ENCODE assay signal across 1 cellular context in the genomic region with DNA sequence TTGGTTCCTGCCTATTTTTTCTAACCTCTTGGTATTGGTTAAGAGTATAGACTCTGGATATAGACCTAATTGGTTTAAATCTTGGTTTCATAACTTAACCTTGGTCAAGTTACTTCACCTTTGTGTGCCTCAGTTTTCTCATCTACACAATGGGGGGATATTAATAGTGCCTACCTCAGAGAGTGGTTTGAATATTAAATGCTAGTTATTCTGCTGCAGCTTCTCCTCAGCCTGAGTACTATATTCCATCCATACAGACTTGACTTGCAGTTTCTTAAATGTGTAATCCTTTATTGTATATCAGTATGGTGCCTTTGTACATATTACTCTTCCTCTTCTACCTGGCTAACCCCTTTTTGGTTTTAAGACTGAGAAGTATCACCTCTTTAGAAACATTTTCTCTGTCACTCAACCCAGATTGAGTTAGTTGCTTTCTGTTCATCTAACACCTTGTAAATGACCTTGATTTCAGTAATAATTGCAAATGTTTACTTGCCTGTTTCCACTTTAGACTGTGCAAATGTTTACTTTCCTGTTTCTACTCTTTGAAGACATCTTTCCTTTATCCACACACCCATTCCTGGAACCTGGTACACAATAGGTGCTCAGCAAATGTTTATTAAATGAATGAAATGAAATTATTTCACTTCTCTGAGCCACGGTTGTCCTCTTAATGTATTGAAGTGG.
TF ChIP-seq lines count a peak whose summit lies in the region.

No MANE protein-coding gene starts in this region.

TF ChIP-seq in HepG2, 621 proteins besides CTCF, POLR2A, EP300 and RAD21 (continued from another document and continues in another):
- TF ChIP-seq, protein P1, sequence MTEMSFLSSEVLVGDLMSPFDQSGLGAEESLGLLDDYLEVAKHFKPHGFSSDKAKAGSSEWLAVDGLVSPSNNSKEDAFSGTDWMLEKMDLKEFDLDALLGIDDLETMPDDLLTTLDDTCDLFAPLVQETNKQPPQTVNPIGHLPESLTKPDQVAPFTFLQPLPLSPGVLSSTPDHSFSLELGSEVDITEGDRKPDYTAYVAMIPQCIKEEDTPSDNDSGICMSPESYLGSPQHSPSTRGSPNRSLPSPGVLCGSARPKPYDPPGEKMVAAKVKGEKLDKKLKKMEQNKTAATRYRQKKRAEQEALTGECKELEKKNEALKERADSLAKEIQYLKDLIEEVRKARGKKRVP (CRISPR knock-in tag; IDR thresholded peaks at IDR 0.05), result peak in 1 of 2 experiments; percentile 61; a peak in 2 of 4 replicates
- TF ChIP-seq REXO4 (CRISPR knock-in tag; IDR thresholded peaks at IDR 0.05; ENCODE audit: borderline replicate concordance), result no peak
- TF ChIP-seq ZNF317 (CRISPR knock-in tag; IDR thresholded peaks at IDR 0.05), result no peak
- no peak for TF ChIP-seq CBX2 (IDR thresholded peaks at IDR 0.05; ENCODE audit: low read depth, low read length)
- no peak for TF ChIP-seq CBX2 (CRISPR knock-in tag; IDR thresholded peaks at IDR 0.05; ENCODE audit: low read depth)
- no peak for TF ChIP-seq KLF11 (CRISPR knock-in tag; IDR thresholded peaks at IDR 0.05)
- TF ChIP-seq, protein P2, sequence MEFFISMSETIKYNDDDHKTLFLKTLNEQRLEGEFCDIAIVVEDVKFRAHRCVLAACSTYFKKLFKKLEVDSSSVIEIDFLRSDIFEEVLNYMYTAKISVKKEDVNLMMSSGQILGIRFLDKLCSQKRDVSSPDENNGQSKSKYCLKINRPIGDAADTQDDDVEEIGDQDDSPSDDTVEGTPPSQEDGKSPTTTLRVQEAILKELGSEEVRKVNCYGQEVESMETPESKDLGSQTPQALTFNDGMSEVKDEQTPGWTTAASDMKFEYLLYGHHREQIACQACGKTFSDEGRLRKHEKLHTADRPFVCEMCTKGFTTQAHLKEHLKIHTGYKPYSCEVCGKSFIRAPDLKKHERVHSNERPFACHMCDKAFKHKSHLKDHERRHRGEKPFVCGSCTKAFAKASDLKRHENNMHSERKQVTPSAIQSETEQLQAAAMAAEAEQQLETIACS (CRISPR knock-in tag; IDR thresholded peaks at IDR 0.05), result no peak
- TF ChIP-seq, protein P3, sequence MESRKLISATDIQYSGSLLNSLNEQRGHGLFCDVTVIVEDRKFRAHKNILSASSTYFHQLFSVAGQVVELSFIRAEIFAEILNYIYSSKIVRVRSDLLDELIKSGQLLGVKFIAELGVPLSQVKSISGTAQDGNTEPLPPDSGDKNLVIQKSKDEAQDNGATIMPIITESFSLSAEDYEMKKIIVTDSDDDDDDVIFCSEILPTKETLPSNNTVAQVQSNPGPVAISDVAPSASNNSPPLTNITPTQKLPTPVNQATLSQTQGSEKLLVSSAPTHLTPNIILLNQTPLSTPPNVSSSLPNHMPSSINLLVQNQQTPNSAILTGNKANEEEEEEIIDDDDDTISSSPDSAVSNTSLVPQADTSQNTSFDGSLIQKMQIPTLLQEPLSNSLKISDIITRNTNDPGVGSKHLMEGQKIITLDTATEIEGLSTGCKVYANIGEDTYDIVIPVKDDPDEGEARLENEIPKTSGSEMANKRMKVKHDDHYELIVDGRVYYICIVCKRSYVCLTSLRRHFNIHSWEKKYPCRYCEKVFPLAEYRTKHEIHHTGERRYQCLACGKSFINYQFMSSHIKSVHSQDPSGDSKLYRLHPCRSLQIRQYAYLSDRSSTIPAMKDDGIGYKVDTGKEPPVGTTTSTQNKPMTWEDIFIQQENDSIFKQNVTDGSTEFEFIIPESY (CRISPR knock-in tag; IDR thresholded peaks at IDR 0.05), result no peak
- TF ChIP-seq GTF3A (CRISPR knock-in tag; conservative IDR thresholded peaks at IDR 0.05), result no peak
- no peak for TF ChIP-seq ZNF615 (CRISPR knock-in tag; IDR thresholded peaks at IDR 0.05; ENCODE audit: borderline replicate concordance)
- TF ChIP-seq, protein P4, sequence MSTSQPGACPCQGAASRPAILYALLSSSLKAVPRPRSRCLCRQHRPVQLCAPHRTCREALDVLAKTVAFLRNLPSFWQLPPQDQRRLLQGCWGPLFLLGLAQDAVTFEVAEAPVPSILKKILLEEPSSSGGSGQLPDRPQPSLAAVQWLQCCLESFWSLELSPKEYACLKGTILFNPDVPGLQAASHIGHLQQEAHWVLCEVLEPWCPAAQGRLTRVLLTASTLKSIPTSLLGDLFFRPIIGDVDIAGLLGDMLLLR (CRISPR knock-in tag; IDR thresholded peaks at IDR 0.05), result no peak
- TF ChIP-seq HNRNPUL1 (IDR thresholded peaks at IDR 0.05; ENCODE audit: low read depth, low read length), result no peak
- peak; percentile 65 for TF ChIP-seq MED1 (CRISPR knock-in tag; IDR thresholded peaks at IDR 0.05)
- peak; percentile 96 for TF ChIP-seq ZNF629 (CRISPR knock-in tag; conservative IDR thresholded peaks at IDR 0.05)
- no peak for TF ChIP-seq HNRNPK (IDR thresholded peaks at IDR 0.05; ENCODE audit: low read depth, low read length, poor library complexity, severe bottlenecking)
- TF ChIP-seq PPARG (CRISPR knock-in tag; conservative IDR thresholded peaks at IDR 0.05), result peak; percentile 54; the same call in 1 of the 2 replicates
- TF ChIP-seq ZFP62 (CRISPR knock-in tag; IDR thresholded peaks at IDR 0.05), result no peak
- TF ChIP-seq, protein P5, sequence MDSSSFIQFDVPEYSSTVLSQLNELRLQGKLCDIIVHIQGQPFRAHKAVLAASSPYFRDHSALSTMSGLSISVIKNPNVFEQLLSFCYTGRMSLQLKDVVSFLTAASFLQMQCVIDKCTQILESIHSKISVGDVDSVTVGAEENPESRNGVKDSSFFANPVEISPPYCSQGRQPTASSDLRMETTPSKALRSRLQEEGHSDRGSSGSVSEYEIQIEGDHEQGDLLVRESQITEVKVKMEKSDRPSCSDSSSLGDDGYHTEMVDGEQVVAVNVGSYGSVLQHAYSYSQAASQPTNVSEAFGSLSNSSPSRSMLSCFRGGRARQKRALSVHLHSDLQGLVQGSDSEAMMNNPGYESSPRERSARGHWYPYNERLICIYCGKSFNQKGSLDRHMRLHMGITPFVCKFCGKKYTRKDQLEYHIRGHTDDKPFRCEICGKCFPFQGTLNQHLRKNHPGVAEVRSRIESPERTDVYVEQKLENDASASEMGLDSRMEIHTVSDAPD (CRISPR knock-in tag; IDR thresholded peaks at IDR 0.05), result no peak
- TF ChIP-seq PHF20 (CRISPR knock-in tag; IDR thresholded peaks at IDR 0.05), result no peak
- no peak for TF ChIP-seq CCDC6 (CRISPR knock-in tag; IDR thresholded peaks at IDR 0.05)
- no peak for TF ChIP-seq U2AF1 (optimal IDR thresholded peaks at IDR 0.05; ENCODE audit: low read depth, low read length)
- TF ChIP-seq ZNF546 (CRISPR knock-in tag; conservative IDR thresholded peaks at IDR 0.05), result no peak
- no peak for TF ChIP-seq MTF2 (CRISPR knock-in tag; IDR thresholded peaks at IDR 0.05; ENCODE audit: borderline replicate concordance)
- TF ChIP-seq, protein P6, sequence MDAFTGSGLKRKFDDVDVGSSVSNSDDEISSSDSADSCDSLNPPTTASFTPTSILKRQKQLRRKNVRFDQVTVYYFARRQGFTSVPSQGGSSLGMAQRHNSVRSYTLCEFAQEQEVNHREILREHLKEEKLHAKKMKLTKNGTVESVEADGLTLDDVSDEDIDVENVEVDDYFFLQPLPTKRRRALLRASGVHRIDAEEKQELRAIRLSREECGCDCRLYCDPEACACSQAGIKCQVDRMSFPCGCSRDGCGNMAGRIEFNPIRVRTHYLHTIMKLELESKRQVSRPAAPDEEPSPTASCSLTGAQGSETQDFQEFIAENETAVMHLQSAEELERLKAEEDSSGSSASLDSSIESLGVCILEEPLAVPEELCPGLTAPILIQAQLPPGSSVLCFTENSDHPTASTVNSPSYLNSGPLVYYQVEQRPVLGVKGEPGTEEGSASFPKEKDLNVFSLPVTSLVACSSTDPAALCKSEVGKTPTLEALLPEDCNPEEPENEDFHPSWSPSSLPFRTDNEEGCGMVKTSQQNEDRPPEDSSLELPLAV (CRISPR knock-in tag; conservative IDR thresholded peaks at IDR 0.05; ENCODE audit: low read depth), result no peak
- TF ChIP-seq, protein P7, sequence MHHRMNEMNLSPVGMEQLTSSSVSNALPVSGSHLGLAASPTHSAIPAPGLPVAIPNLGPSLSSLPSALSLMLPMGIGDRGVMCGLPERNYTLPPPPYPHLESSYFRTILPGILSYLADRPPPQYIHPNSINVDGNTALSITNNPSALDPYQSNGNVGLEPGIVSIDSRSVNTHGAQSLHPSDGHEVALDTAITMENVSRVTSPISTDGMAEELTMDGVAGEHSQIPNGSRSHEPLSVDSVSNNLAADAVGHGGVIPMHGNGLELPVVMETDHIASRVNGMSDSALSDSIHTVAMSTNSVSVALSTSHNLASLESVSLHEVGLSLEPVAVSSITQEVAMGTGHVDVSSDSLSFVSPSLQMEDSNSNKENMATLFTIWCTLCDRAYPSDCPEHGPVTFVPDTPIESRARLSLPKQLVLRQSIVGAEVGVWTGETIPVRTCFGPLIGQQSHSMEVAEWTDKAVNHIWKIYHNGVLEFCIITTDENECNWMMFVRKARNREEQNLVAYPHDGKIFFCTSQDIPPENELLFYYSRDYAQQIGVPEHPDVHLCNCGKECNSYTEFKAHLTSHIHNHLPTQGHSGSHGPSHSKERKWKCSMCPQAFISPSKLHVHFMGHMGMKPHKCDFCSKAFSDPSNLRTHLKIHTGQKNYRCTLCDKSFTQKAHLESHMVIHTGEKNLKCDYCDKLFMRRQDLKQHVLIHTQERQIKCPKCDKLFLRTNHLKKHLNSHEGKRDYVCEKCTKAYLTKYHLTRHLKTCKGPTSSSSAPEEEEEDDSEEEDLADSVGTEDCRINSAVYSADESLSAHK (CRISPR knock-in tag; IDR thresholded peaks at IDR 0.05; ENCODE audit: borderline replicate concordance), result no peak
- no peak for TF ChIP-seq ZC3H13 (CRISPR knock-in tag; IDR thresholded peaks at IDR 0.05)
- TF ChIP-seq ZNF746 (CRISPR knock-in tag; IDR thresholded peaks at IDR 0.05), result no peak
- TF ChIP-seq, protein P8, sequence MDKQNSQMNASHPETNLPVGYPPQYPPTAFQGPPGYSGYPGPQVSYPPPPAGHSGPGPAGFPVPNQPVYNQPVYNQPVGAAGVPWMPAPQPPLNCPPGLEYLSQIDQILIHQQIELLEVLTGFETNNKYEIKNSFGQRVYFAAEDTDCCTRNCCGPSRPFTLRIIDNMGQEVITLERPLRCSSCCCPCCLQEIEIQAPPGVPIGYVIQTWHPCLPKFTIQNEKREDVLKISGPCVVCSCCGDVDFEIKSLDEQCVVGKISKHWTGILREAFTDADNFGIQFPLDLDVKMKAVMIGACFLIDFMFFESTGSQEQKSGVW (CRISPR knock-in tag; IDR thresholded peaks at IDR 0.05; ENCODE audit: borderline replicate concordance), result no peak
- no peak for TF ChIP-seq SSRP1 (CRISPR knock-in tag; IDR thresholded peaks at IDR 0.05)
- no peak for TF ChIP-seq KLF9 (CRISPR knock-in tag; IDR thresholded peaks at IDR 0.05; ENCODE audit: low read depth)
- TF ChIP-seq, protein P9, sequence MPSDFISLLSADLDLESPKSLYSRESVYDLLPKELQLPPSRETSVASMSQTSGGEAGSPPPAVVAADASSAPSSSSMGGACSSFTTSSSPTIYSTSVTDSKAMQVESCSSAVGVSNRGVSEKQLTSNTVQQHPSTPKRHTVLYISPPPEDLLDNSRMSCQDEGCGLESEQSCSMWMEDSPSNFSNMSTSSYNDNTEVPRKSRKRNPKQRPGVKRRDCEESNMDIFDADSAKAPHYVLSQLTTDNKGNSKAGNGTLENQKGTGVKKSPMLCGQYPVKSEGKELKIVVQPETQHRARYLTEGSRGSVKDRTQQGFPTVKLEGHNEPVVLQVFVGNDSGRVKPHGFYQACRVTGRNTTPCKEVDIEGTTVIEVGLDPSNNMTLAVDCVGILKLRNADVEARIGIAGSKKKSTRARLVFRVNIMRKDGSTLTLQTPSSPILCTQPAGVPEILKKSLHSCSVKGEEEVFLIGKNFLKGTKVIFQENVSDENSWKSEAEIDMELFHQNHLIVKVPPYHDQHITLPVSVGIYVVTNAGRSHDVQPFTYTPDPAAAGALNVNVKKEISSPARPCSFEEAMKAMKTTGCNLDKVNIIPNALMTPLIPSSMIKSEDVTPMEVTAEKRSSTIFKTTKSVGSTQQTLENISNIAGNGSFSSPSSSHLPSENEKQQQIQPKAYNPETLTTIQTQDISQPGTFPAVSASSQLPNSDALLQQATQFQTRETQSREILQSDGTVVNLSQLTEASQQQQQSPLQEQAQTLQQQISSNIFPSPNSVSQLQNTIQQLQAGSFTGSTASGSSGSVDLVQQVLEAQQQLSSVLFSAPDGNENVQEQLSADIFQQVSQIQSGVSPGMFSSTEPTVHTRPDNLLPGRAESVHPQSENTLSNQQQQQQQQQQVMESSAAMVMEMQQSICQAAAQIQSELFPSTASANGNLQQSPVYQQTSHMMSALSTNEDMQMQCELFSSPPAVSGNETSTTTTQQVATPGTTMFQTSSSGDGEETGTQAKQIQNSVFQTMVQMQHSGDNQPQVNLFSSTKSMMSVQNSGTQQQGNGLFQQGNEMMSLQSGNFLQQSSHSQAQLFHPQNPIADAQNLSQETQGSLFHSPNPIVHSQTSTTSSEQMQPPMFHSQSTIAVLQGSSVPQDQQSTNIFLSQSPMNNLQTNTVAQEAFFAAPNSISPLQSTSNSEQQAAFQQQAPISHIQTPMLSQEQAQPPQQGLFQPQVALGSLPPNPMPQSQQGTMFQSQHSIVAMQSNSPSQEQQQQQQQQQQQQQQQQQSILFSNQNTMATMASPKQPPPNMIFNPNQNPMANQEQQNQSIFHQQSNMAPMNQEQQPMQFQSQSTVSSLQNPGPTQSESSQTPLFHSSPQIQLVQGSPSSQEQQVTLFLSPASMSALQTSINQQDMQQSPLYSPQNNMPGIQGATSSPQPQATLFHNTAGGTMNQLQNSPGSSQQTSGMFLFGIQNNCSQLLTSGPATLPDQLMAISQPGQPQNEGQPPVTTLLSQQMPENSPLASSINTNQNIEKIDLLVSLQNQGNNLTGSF (CRISPR knock-in tag; IDR thresholded peaks at IDR 0.05), result no peak
- TF ChIP-seq, protein P10, sequence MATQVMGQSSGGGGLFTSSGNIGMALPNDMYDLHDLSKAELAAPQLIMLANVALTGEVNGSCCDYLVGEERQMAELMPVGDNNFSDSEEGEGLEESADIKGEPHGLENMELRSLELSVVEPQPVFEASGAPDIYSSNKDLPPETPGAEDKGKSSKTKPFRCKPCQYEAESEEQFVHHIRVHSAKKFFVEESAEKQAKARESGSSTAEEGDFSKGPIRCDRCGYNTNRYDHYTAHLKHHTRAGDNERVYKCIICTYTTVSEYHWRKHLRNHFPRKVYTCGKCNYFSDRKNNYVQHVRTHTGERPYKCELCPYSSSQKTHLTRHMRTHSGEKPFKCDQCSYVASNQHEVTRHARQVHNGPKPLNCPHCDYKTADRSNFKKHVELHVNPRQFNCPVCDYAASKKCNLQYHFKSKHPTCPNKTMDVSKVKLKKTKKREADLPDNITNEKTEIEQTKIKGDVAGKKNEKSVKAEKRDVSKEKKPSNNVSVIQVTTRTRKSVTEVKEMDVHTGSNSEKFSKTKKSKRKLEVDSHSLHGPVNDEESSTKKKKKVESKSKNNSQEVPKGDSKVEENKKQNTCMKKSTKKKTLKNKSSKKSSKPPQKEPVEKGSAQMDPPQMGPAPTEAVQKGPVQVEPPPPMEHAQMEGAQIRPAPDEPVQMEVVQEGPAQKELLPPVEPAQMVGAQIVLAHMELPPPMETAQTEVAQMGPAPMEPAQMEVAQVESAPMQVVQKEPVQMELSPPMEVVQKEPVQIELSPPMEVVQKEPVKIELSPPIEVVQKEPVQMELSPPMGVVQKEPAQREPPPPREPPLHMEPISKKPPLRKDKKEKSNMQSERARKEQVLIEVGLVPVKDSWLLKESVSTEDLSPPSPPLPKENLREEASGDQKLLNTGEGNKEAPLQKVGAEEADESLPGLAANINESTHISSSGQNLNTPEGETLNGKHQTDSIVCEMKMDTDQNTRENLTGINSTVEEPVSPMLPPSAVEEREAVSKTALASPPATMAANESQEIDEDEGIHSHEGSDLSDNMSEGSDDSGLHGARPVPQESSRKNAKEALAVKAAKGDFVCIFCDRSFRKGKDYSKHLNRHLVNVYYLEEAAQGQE (IDR thresholded peaks at IDR 0.05; ENCODE audit: borderline replicate concordance in 1 of 2, low read depth in 1 of 2, low read length in 2 of 2), result no peak
- peak; percentile 51 for TF ChIP-seq PHF5A (CRISPR knock-in tag; IDR thresholded peaks at IDR 0.05; ENCODE audit: low read depth, unreplicated experiment)
- TF ChIP-seq SATB2 (CRISPR knock-in tag; IDR thresholded peaks at IDR 0.05), result no peak
- peak; percentile 77; the same call in 1 of the 2 replicates for TF ChIP-seq ZMYM3 (CRISPR knock-in tag; IDR thresholded peaks at IDR 0.05)
- peak; percentile 48 for TF ChIP-seq NR2F6 (IDR thresholded peaks at IDR 0.05)
- TF ChIP-seq NR2F6 (CRISPR knock-in tag; IDR thresholded peaks at IDR 0.05), result peak; percentile 53; the same call in 1 of the 2 replicates
